ENCODE assay signal across 1 cellular context in the genomic region with DNA sequence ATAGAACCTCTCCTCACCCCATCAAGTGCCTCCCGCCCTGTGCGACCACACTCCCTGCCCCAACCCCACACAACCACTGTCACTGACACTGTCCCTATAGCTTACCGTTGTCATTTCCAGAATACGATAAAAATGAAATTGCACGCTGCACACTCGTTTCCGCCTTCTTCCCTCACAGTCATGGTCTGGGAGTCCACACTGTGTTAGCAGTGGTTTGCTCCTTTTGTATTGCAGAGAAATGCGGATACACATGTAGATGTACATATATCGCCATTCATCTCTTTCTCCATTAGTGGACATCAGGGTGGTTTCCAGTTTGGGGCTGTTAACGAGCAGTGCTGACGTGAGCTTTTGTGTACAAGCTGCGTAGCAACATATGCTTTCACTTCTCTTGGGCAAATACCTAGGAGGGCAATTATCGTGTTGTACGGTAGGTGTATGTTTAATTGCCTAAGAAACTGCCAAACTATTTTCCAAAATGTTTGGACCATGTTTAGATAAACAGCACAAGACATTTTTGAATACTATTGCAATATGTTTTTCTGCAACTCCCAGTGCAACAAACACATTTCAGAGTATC.
TF ChIP-seq lines count a peak whose summit lies in the region.

No MANE protein-coding gene starts in this region.

TF ChIP-seq in HEK293T, 16 proteins besides CTCF, POLR2A, EP300 and RAD21 (continued from another document):
- TF ChIP-seq TARDBP (IDR thresholded peaks at IDR 0.05) (no peak), ELF4 (IDR thresholded peaks at IDR 0.05) (no peak), CTBP1 (IDR thresholded peaks at IDR 0.05; ENCODE audit: borderline replicate concordance) (no peak), SUZ12 (IDR thresholded peaks at IDR 0.05) (no peak), LEF1 (IDR thresholded peaks at IDR 0.05; ENCODE audit: borderline replicate concordance) (no peak), SP1 (IDR thresholded peaks at IDR 0.05) (no peak), NFRKB (IDR thresholded peaks at IDR 0.05) (no peak), FOXA1 (IDR thresholded peaks at IDR 0.05) (no peak), HDGF (IDR thresholded peaks at IDR 0.05; ENCODE audit: borderline replicate concordance) (no peak), FOXK2 (IDR thresholded peaks at IDR 0.05) (no peak)
